ENCODE assay signal across 1 cellular context in genomic region chr4:140427104-140427918, GRCh38.
A peak's percentile ranks its signal among the peaks of the same experiment; 100 is the strongest.
TF ChIP-seq lines count a peak whose summit lies in the region.

Gene CLGN, minus strand, starts transcription at chr4:140427648. Its CDS starts 14,570 bp downstream, at chr4:140413078.

TF ChIP-seq in HepG2, 621 proteins besides CTCF, POLR2A, EP300 and RAD21 (continued from another document and continues in another):
- TF ChIP-seq, protein P1, sequence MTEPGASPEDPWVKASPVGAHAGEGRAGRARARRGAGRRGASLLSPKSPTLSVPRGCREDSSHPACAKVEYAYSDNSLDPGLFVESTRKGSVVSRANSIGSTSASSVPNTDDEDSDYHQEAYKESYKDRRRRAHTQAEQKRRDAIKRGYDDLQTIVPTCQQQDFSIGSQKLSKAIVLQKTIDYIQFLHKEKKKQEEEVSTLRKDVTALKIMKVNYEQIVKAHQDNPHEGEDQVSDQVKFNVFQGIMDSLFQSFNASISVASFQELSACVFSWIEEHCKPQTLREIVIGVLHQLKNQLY (CRISPR knock-in tag; IDR thresholded peaks at IDR 0.05), result no peak
- no peak for TF ChIP-seq RERE (CRISPR knock-in tag; IDR thresholded peaks at IDR 0.05; ENCODE audit: low read depth)
- peak; percentile 41; the same call in 1 of the 2 replicates for TF ChIP-seq MEIS1 (CRISPR knock-in tag; IDR thresholded peaks at IDR 0.05; ENCODE audit: borderline replicate concordance)
- TF ChIP-seq, protein P2, sequence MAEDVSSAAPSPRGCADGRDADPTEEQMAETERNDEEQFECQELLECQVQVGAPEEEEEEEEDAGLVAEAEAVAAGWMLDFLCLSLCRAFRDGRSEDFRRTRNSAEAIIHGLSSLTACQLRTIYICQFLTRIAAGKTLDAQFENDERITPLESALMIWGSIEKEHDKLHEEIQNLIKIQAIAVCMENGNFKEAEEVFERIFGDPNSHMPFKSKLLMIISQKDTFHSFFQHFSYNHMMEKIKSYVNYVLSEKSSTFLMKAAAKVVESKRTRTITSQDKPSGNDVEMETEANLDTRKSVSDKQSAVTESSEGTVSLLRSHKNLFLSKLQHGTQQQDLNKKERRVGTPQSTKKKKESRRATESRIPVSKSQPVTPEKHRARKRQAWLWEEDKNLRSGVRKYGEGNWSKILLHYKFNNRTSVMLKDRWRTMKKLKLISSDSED (CRISPR knock-in tag; IDR thresholded peaks at IDR 0.05), result no peak
- no peak; the same call in 1 of the 2 replicates for TF ChIP-seq ZBTB21 (CRISPR knock-in tag; IDR thresholded peaks at IDR 0.05)
- TF ChIP-seq ZNF432 (CRISPR knock-in tag; IDR thresholded peaks at IDR 0.05; ENCODE audit: borderline replicate concordance), result no peak
- TF ChIP-seq SPEN (CRISPR knock-in tag; IDR thresholded peaks at IDR 0.05; ENCODE audit: low read depth), result peak; percentile 84
- peak; percentile 79; the same call in 1 of the 2 replicates for TF ChIP-seq ZNF329 (CRISPR knock-in tag; IDR thresholded peaks at IDR 0.05; ENCODE audit: low read depth)
- TF ChIP-seq NR2F1 (CRISPR knock-in tag; IDR thresholded peaks at IDR 0.05), result no peak
- TF ChIP-seq, protein P3, sequence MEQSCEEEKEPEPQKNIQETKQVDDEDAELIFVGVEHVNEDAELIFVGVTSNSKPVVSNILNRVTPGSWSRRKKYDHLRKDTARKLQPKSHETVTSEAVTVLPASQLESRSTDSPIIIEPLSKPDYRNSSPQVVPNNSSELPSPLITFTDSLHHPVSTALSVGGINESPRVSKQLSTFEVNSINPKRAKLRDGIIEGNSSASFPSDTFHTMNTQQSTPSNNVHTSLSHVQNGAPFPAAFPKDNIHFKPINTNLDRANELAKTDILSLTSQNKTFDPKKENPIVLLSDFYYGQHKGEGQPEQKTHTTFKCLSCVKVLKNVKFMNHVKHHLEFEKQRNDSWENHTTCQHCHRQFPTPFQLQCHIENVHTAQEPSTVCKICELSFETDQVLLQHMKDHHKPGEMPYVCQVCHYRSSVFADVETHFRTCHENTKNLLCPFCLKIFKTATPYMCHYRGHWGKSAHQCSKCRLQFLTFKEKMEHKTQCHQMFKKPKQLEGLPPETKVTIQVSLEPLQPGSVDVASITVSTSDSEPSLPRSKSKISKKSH (CRISPR knock-in tag; IDR thresholded peaks at IDR 0.05; ENCODE audit: borderline replicate concordance), result peak; percentile 78; the same call in 1 of the 2 replicates
- no peak for TF ChIP-seq PAF1 (CRISPR knock-in tag; IDR thresholded peaks at IDR 0.05)
- TF ChIP-seq HIC2 (CRISPR knock-in tag; IDR thresholded peaks at IDR 0.05; ENCODE audit: low read depth), result no peak; the same call in 1 of the 2 replicates
- TF ChIP-seq ZSCAN20 (CRISPR knock-in tag; IDR thresholded peaks at IDR 0.05; ENCODE audit: borderline replicate concordance), result peak; percentile 44; the same call in 1 of the 2 replicates
- TF ChIP-seq ZNF362 (CRISPR knock-in tag; IDR thresholded peaks at IDR 0.05; ENCODE audit: borderline replicate concordance), result 0 out of 2 replicates have a peak, but pooled peaks have one; percentile 30
- peak; percentile 22; the same call in 1 of the 2 replicates for TF ChIP-seq ZNF256 (CRISPR knock-in tag; conservative IDR thresholded peaks at IDR 0.05)
- TF ChIP-seq, protein P4, sequence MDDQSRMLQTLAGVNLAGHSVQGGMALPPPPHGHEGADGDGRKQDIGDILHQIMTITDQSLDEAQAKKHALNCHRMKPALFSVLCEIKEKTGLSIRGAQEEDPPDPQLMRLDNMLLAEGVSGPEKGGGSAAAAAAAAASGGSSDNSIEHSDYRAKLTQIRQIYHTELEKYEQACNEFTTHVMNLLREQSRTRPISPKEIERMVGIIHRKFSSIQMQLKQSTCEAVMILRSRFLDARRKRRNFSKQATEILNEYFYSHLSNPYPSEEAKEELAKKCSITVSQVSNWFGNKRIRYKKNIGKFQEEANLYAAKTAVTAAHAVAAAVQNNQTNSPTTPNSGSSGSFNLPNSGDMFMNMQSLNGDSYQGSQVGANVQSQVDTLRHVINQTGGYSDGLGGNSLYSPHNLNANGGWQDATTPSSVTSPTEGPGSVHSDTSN (CRISPR knock-in tag; IDR thresholded peaks at IDR 0.05; ENCODE audit: borderline replicate concordance), result 0 out of 2 replicates have a peak, but pooled peaks have one; percentile 51
- TF ChIP-seq FOXJ3 (CRISPR knock-in tag; IDR thresholded peaks at IDR 0.05; ENCODE audit: borderline replicate concordance), result no peak; the same call in 1 of the 2 replicates
- peak; percentile 91; the same call in 1 of the 2 replicates for TF ChIP-seq CHCHD3 (CRISPR knock-in tag; IDR thresholded peaks at IDR 0.05)
- no peak for TF ChIP-seq EZH2 (conservative IDR thresholded peaks at IDR 0.05; ENCODE audit: low read depth, low read length)
- TF ChIP-seq, protein P5, sequence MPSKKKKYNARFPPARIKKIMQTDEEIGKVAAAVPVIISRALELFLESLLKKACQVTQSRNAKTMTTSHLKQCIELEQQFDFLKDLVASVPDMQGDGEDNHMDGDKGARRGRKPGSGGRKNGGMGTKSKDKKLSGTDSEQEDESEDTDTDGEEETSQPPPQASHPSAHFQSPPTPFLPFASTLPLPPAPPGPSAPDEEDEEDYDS (CRISPR knock-in tag; IDR thresholded peaks at IDR 0.05), result 0 out of 2 replicates have a peak, but pooled peaks have one; percentile 15
- TF ChIP-seq RBAK (CRISPR knock-in tag; IDR thresholded peaks at IDR 0.05), result no peak
- peak; percentile 87; the same call in 1 of the 2 replicates for TF ChIP-seq MTA1 (CRISPR knock-in tag; IDR thresholded peaks at IDR 0.05; ENCODE audit: borderline replicate concordance)
- TF ChIP-seq, protein P6, sequence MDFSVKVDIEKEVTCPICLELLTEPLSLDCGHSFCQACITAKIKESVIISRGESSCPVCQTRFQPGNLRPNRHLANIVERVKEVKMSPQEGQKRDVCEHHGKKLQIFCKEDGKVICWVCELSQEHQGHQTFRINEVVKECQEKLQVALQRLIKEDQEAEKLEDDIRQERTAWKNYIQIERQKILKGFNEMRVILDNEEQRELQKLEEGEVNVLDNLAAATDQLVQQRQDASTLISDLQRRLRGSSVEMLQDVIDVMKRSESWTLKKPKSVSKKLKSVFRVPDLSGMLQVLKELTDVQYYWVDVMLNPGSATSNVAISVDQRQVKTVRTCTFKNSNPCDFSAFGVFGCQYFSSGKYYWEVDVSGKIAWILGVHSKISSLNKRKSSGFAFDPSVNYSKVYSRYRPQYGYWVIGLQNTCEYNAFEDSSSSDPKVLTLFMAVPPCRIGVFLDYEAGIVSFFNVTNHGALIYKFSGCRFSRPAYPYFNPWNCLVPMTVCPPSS (IDR thresholded peaks at IDR 0.05), result no peak
- TF ChIP-seq NFE2L1 (CRISPR knock-in tag; IDR thresholded peaks at IDR 0.05; ENCODE audit: borderline replicate concordance), result no peak
- TF ChIP-seq ESRRA (CRISPR knock-in tag; IDR thresholded peaks at IDR 0.05; ENCODE audit: low read depth), result 0 out of 2 replicates have a peak, but pooled peaks have one; percentile 25
- TF ChIP-seq ZNF441 (CRISPR knock-in tag; IDR thresholded peaks at IDR 0.05; ENCODE audit: borderline replicate concordance), result no peak
- peak; percentile 38; the same call in 1 of the 2 replicates for TF ChIP-seq ZNF773 (CRISPR knock-in tag; IDR thresholded peaks at IDR 0.05; ENCODE audit: borderline replicate concordance)
- peak; percentile 29; the same call in 1 of the 2 replicates for TF ChIP-seq ZNF674 (CRISPR knock-in tag; IDR thresholded peaks at IDR 0.05; ENCODE audit: low read depth)
- TF ChIP-seq ZNF629 (CRISPR knock-in tag; conservative IDR thresholded peaks at IDR 0.05), result peak; percentile 40
- TF ChIP-seq, protein P7, sequence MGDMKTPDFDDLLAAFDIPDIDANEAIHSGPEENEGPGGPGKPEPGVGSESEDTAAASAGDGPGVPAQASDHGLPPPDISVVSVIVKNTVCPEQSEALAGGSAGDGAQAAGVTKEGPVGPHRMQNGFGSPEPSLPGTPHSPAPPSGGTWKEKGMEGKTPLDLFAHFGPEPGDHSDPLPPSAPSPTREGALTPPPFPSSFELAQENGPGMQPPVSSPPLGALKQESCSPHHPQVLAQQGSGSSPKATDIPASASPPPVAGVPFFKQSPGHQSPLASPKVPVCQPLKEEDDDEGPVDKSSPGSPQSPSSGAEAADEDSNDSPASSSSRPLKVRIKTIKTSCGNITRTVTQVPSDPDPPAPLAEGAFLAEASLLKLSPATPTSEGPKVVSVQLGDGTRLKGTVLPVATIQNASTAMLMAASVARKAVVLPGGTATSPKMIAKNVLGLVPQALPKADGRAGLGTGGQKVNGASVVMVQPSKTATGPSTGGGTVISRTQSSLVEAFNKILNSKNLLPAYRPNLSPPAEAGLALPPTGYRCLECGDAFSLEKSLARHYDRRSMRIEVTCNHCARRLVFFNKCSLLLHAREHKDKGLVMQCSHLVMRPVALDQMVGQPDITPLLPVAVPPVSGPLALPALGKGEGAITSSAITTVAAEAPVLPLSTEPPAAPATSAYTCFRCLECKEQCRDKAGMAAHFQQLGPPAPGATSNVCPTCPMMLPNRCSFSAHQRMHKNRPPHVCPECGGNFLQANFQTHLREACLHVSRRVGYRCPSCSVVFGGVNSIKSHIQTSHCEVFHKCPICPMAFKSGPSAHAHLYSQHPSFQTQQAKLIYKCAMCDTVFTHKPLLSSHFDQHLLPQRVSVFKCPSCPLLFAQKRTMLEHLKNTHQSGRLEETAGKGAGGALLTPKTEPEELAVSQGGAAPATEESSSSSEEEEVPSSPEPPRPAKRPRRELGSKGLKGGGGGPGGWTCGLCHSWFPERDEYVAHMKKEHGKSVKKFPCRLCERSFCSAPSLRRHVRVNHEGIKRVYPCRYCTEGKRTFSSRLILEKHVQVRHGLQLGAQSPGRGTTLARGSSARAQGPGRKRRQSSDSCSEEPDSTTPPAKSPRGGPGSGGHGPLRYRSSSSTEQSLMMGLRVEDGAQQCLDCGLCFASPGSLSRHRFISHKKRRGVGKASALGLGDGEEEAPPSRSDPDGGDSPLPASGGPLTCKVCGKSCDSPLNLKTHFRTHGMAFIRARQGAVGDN (CRISPR knock-in tag; IDR thresholded peaks at IDR 0.05), result peak; percentile 94
- peak; percentile 31 for TF ChIP-seq XRCC5 (optimal IDR thresholded peaks at IDR 0.05; ENCODE audit: low read length)
- no peak for TF ChIP-seq CHD4 (IDR thresholded peaks at IDR 0.05; ENCODE audit: borderline replicate concordance, low read length)
- TF ChIP-seq ZNF703 (CRISPR knock-in tag; IDR thresholded peaks at IDR 0.05; ENCODE audit: borderline replicate concordance), result peak; percentile 92; the same call in 1 of the 2 replicates
- 0 out of 2 replicates have a peak, but pooled peaks have one; percentile 37 for TF ChIP-seq ZNF768 (CRISPR knock-in tag; IDR thresholded peaks at IDR 0.05)
- TF ChIP-seq, protein P8, sequence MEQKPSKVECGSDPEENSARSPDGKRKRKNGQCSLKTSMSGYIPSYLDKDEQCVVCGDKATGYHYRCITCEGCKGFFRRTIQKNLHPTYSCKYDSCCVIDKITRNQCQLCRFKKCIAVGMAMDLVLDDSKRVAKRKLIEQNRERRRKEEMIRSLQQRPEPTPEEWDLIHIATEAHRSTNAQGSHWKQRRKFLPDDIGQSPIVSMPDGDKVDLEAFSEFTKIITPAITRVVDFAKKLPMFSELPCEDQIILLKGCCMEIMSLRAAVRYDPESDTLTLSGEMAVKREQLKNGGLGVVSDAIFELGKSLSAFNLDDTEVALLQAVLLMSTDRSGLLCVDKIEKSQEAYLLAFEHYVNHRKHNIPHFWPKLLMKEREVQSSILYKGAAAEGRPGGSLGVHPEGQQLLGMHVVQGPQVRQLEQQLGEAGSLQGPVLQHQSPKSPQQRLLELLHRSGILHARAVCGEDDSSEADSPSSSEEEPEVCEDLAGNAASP (CRISPR knock-in tag; IDR thresholded peaks at IDR 0.05; ENCODE audit: borderline replicate concordance), result no peak; the same call in 1 of the 2 replicates
- TF ChIP-seq AGO2 (optimal IDR thresholded peaks at IDR 0.05; ENCODE audit: low read depth, low read length), result peak; percentile 60
